ENCODE assay signal across 20 cellular contexts in genomic region chr1:10520497-10520896, GRCh38. TPM values are rescaled to one million over a fixed set of nuclear protein-coding genes. Genes with fewer than 3 reads are reported as not detected.
DNase-seq lines count a peak whose midpoint lies in the region; ATAC-seq and TF ChIP-seq lines count a peak whose summit lies in the region.
"Had no signal": no experiment of that assay in that cellular context is flagged by ENCODE, and none has a peak within 500 bp of the region (broad histone marks: within the 10 kb centered on the region; RNA-seq: fewer than 3 reads in every experiment).

No MANE protein-coding gene starts in this region.

- no peak for DNase-seq in Karpas-422
- peak; percentile 80 for DNase-seq in SK-N-DZ (ENCODE audit: low spot score)
- no peak for DNase-seq in central memory CD8-positive, alpha-beta T cell (ENCODE audit: low spot score in 2 of 2)
- DNase-seq in thyroid gland = no peak
- DNase-seq in pons (ENCODE audit: low spot score) = no peak
- no peak for DNase-seq in brain microvascular endothelial cell
- no peak for DNase-seq in GM13976 (ENCODE audit: low spot score)
- DNase-seq: 8988T; Calu3; CD8-positive, alpha-beta T cell; DMS 273 treated with DMSO at 0.1 percent for 48 hours; DMS53; DND-41; EL; GM23248 had no signal

- no peaks in the 10 kb centered on the region for H3K9me3 Mint-ChIP-seq in central memory CD8-positive, alpha-beta T cell
- H3K9me3 Mint-ChIP-seq: CD8-positive, alpha-beta T cell had no signal

- H3K27ac ChIP-seq in Karpas-422 (ENCODE audit: low read length) (peak overlapping the region; percentile 20; the same call in 1 of the 2 replicates), thyroid gland (peak overlapping the region in 2 of 3 donors; percentile 19 to 59), brain microvascular endothelial cell (no peak overlapping the region)
- H3K27ac ChIP-seq: BLaER1 treated with 17β-estradiol and CSF1 and Interleukin-3, amounts not matched to agents 10 nM and 100 nM; GM23248 had no signal

- H3K4me3 Mint-ChIP-seq in central memory CD8-positive, alpha-beta T cell = no peak overlapping the region
- H3K4me3 Mint-ChIP-seq: B cell; CD8-positive, alpha-beta T cell had no signal

- peak overlapping the region; percentile 78 for H3K27ac Mint-ChIP-seq in central memory CD8-positive, alpha-beta T cell (ENCODE audit: low read depth)
- H3K27ac Mint-ChIP-seq: B cell; CD8-positive, alpha-beta T cell had no signal

- H3K4me3 ChIP-seq in Karpas-422 (ENCODE audit: low read length) = no peak overlapping the region
- H3K4me3 ChIP-seq in thyroid gland (replicated peaks in 1 of 3) = no peak overlapping the region
- no peak overlapping the region for H3K4me3 ChIP-seq in brain microvascular endothelial cell (ENCODE audit: low read depth, low read length)
- H3K4me3 ChIP-seq: BLaER1 treated with 17β-estradiol and CSF1 and Interleukin-3, amounts not matched to agents 10 nM and 100 nM; GM12878; GM23248; HAP-1 had no signal

- H3K4me1 Mint-ChIP-seq in central memory CD8-positive, alpha-beta T cell = peaks cover 64% of the 10 kb centered on the region

- H3K27me3 Mint-ChIP-seq in central memory CD8-positive, alpha-beta T cell = no peaks in the 10 kb centered on the region
- H3K27me3 Mint-ChIP-seq: B cell had no signal

- intact Hi-C loops in thyroid gland (cut with DNase I) = no loop called here

- TF ChIP-seq CTCF in thyroid gland (IDR thresholded peaks at IDR 0.05) (no peak), brain microvascular endothelial cell (IDR thresholded peaks at IDR 0.05; ENCODE audit: low read depth, low read length, missing control alignments) (no peak), GM13976 (IDR thresholded peaks at IDR 0.05; ENCODE audit: borderline replicate concordance, control extremely low read depth, extremely low read depth, insufficient read depth, missing control alignments) (no peak)

- TF ChIP-seq POLR2A in thyroid gland (IDR thresholded peaks at IDR 0.05) = no peak

- no peaks in the 10 kb centered on the region for H3K9me3 ChIP-seq in Karpas-422 (ENCODE audit: low read length)
- no peaks in the 10 kb centered on the region for H3K9me3 ChIP-seq in thyroid gland
- H3K9me3 ChIP-seq: BLaER1 treated with 17β-estradiol and CSF1 and Interleukin-3, amounts not matched to agents 10 nM and 100 nM; HAP-1 had no signal

- in situ Hi-C loops in brain microvascular endothelial cell (cut with HindIII; ENCODE audit: low pct_ligation_motif_present, low sequenced_read_pairs) = no loop called here
- in situ Hi-C loops in GM13976 (cut with MboI; ENCODE audit: low sequenced_read_pairs, unreplicated experiment) = loop anchor here (25.0 kb wide), 2 partner anchors 342 to 417 kb away; no protein-coding TSS in a partner anchor

- H3K9ac ChIP-seq in Karpas-422 (ENCODE audit: low read length) = no peak overlapping the region
- H3K9ac ChIP-seq: BLaER1 treated with 17β-estradiol and CSF1 and Interleukin-3, amounts not matched to agents 10 nM and 100 nM; GM23248 had no signal

- peaks cover 88% of the 10 kb centered on the region for H3K79me2 ChIP-seq in Karpas-422 (ENCODE audit: low read length)

- peaks cover 5% of the 10 kb centered on the region for H4K20me1 ChIP-seq in Karpas-422 (ENCODE audit: insufficient read depth, low read depth, low read length)

- no peaks in the 10 kb centered on the region for H3K9me2 ChIP-seq in Karpas-422 (replicated peaks; ENCODE audit: insufficient read depth, low read length)

- ATAC-seq in central memory CD8-positive, alpha-beta T cell (replicated peaks; ENCODE audit: extremely low read depth, poor library complexity, severe bottlenecking) = no peak
- ATAC-seq: CD8-positive, alpha-beta T cell; HepG2 had no signal

- WGBS in thyroid gland, 2 donors = 96 to 97% methylated on average over 6 of the region's 6 CpGs

- H3K27me3 ChIP-seq in Karpas-422 (ENCODE audit: low read length) = no peaks in the 10 kb centered on the region
- no peaks in the 10 kb centered on the region for H3K27me3 ChIP-seq in thyroid gland
- H3K27me3 ChIP-seq in brain microvascular endothelial cell (replicated peaks) = no peaks in the 10 kb centered on the region
- H3K27me3 ChIP-seq: BLaER1 treated with 17β-estradiol and CSF1 and Interleukin-3, amounts not matched to agents 10 nM and 100 nM had no signal

- H2AFZ ChIP-seq in Karpas-422 (ENCODE audit: low read length) = no peak overlapping the region
- H2AFZ ChIP-seq: GM23248 had no signal

- H3K4me1 ChIP-seq in Karpas-422 (ENCODE audit: low read length) (peaks cover 54% of the 10 kb centered on the region), thyroid gland (peaks cover 54 to 57% of the 10 kb centered on the region in 2 donors)
- H3K4me1 ChIP-seq: HAP-1 had no signal

- H3K36me3 Mint-ChIP-seq in central memory CD8-positive, alpha-beta T cell (ENCODE audit: insufficient read depth) = peaks cover 9% of the 10 kb centered on the region

- peak overlapping the region; percentile 13 for H3K4me2 ChIP-seq in Karpas-422 (ENCODE audit: low read depth, low read length, poor library complexity, severe bottlenecking)
- H3K4me2 ChIP-seq: BLaER1 treated with 17β-estradiol and CSF1 and Interleukin-3, amounts not matched to agents 10 nM and 100 nM had no signal

- H3K36me3 ChIP-seq in Karpas-422 (ENCODE audit: insufficient read depth, low read length) (no peaks in the 10 kb centered on the region), thyroid gland (no peaks in the 10 kb centered on the region), brain microvascular endothelial cell (replicated peaks) (no peaks in the 10 kb centered on the region)

RNA-seq across cellular contexts. Expression of gene PEX14, which starts 45.7 kb away (rescaled TPM):
- total RNA-seq in Karpas-422 (2014; rRNA removed; shearing (Covaris generic); ENCODE audit: low replicate concordance) = 9.1 and 11.0 TPM in 2 replicates
- polyA plus RNA-seq in SK-N-DZ (2014; cell fraction: cytosol; rRNA removed) = 11.6 and 18.3 TPM in 2 replicates
- polyA plus RNA-seq in SK-N-DZ (2014; cell fraction: nucleus; rRNA removed) = 11.4 and 18.3 TPM in 2 replicates
- 10 to 100 TPM; 14.0 to 28.4 (median 20.7) TPM for total RNA-seq in thyroid gland

RNA-seq across cellular contexts. Expression of gene DFFA, which starts 48.2 kb away (rescaled TPM):
- total RNA-seq in Karpas-422 (2014; rRNA removed; shearing (Covaris generic); ENCODE audit: low replicate concordance) = 42.9 and 61.9 TPM in 2 replicates
- polyA plus RNA-seq in SK-N-DZ (2014; cell fraction: cytosol; rRNA removed) = 40.7 and 45.4 TPM in 2 replicates
- polyA plus RNA-seq in SK-N-DZ (2014; cell fraction: nucleus; rRNA removed) = 12.8 and 15.7 TPM in 2 replicates
- total RNA-seq in thyroid gland = 10 to 100 TPM; 24.2 to 30.3 (median 27.5) TPM
